Comparison of ENCODE assay signal across 12 cellular contexts in genomic region chr3:187713504-187713903, GRCh38. TPM values are rescaled to one million over a fixed set of nuclear protein-coding genes. Genes with fewer than 3 reads are reported as not detected.
DNase-seq lines count a peak whose midpoint lies in the region; ATAC-seq and TF ChIP-seq lines count a peak whose summit lies in the region.
"Had no signal": no experiment of that assay in that cellular context is flagged by ENCODE, and none has a peak within 500 bp of the region (broad histone marks: within the 10 kb centered on the region; RNA-seq: fewer than 3 reads in every experiment).

No MANE protein-coding gene starts in this region.

- no peak overlapping the region for H3K27ac ChIP-seq in suprapubic skin
- H3K27ac ChIP-seq: KMS-11 had no signal

- intact Hi-C loops in activated CD4-positive, alpha-beta memory T cell treated with anti-CD3 and anti-CD28 coated beads for 36 hours (cut with micrococcal nuclease): no loop called here

- H3K9me3 ChIP-seq in suprapubic skin: no peaks in the 10 kb centered on the region

- DNase-seq in Daoy (ENCODE audit: low read depth) (peak; percentile 33), HT1080 (ENCODE audit: low read depth) (peak; percentile 87), iris pigment epithelial cell (ENCODE audit: low read depth) (peak; percentile 73), suprapubic skin (ENCODE audit: low spot score in 2 of 2) (no peak), iPS-NIHi11 (ENCODE audit: low spot score) (no peak)
- peak; percentile 24 for DNase-seq in activated CD4-positive, alpha-beta memory T cell treated with anti-CD3 and anti-CD28 coated beads for 36 hours
- DNase-seq: aorta, GOT3 had no signal

- WGBS in suprapubic skin: 68% methylated on average over 2 of the region's 2 CpGs

- TF ChIP-seq POLR2A in suprapubic skin (IDR thresholded peaks at IDR 0.05): no peak

- no peak overlapping the region for H3K4me3 ChIP-seq in suprapubic skin

- no peak overlapping the region for H3K27ac Mint-ChIP-seq in activated CD4-positive, alpha-beta memory T cell treated with anti-CD3 and anti-CD28 coated beads for 36 hours

- H3K27me3 Mint-ChIP-seq in activated CD4-positive, alpha-beta memory T cell treated with anti-CD3 and anti-CD28 coated beads for 36 hours: no peaks in the 10 kb centered on the region

- H3K36me3 ChIP-seq in suprapubic skin: no peaks in the 10 kb centered on the region

- no peak for ATAC-seq in HG02623 (IDR thresholded peaks at IDR 0.05; ENCODE audit: unreplicated experiment)
- no peak for ATAC-seq in GM18861 (IDR thresholded peaks at IDR 0.05; ENCODE audit: unreplicated experiment)

- TF ChIP-seq CTCF in suprapubic skin (IDR thresholded peaks at IDR 0.05): no peak

- H3K4me3 Mint-ChIP-seq in activated CD4-positive, alpha-beta memory T cell treated with anti-CD3 and anti-CD28 coated beads for 36 hours: no peak overlapping the region

- H3K4me1 Mint-ChIP-seq in activated CD4-positive, alpha-beta memory T cell treated with anti-CD3 and anti-CD28 coated beads for 36 hours (ENCODE audit: low read depth): peaks cover 12% of the 10 kb centered on the region

- no peaks in the 10 kb centered on the region for H3K36me3 Mint-ChIP-seq in activated CD4-positive, alpha-beta memory T cell treated with anti-CD3 and anti-CD28 coated beads for 36 hours

- no peak for TF ChIP-seq EP300 in suprapubic skin (IDR thresholded peaks at IDR 0.05)

- H3K4me1 ChIP-seq in suprapubic skin: no peaks in the 10 kb centered on the region

- POLR2A ChIA-PET in activated CD4-positive, alpha-beta memory T cell treated with anti-CD3 and anti-CD28 coated beads for 36 hours (lab: Charles Lee): no interaction called here

- H3K9me3 Mint-ChIP-seq in activated CD4-positive, alpha-beta memory T cell treated with anti-CD3 and anti-CD28 coated beads for 36 hours: no peaks in the 10 kb centered on the region

- CTCF ChIA-PET in activated CD4-positive, alpha-beta memory T cell treated with anti-CD3 and anti-CD28 coated beads for 36 hours (lab: Charles Lee): interaction anchor here (0.6 to 9.0 kb wide), 13 partner anchors 10 to 1241 kb away, joined by 3 to 142 read pairs (median 7); partner anchors contain the start of gene RTP2

- H3K27me3 ChIP-seq in suprapubic skin: no peaks in the 10 kb centered on the region

RNA-seq across cellular contexts. Expression of gene RTP2, which starts 11.1 kb away (rescaled TPM):
- total RNA-seq in Daoy (2014; rRNA removed; shearing (Covaris generic)): not detected in 2 replicates
- 0.27 TPM in 1 of 2 replicates, not detected in the other for total RNA-seq in HT1080 (2014; rRNA removed; shearing (Covaris generic))
- polyA plus RNA-seq in HT1080 (2015; cell fraction: cytosol; rRNA removed): not detected in 2 replicates
- not detected in 2 replicates for polyA plus RNA-seq in HT1080 (2015; cell fraction: nucleus; rRNA removed)
- not detected for total RNA-seq in activated CD4-positive, alpha-beta memory T cell treated with anti-CD3 and anti-CD28 coated beads for 36 hours
- total RNA-seq in suprapubic skin: not detected
- total RNA-seq: aorta; T-helper 2 cell treated with Interferon-gamma antibody and Interleukin-4, amounts not matched to agents 100 ng/mL and 5 ng/mL, for 36 hours had no signal
- polyA plus RNA-seq: aorta had no signal

RNA-seq across cellular contexts. Expression of gene BCL6, which starts 31.8 kb away (rescaled TPM):
- total RNA-seq in Daoy (2014; rRNA removed; shearing (Covaris generic)): 1.8 and 2.3 TPM in 2 replicates
- total RNA-seq in HT1080 (2014; rRNA removed; shearing (Covaris generic)): 7.0 and 10.4 TPM in 2 replicates
- polyA plus RNA-seq in HT1080 (2015; cell fraction: cytosol; rRNA removed): 10.8 and 11.7 TPM in 2 replicates
- polyA plus RNA-seq in HT1080 (2015; cell fraction: nucleus; rRNA removed): 35.8 and 39.4 TPM in 2 replicates
- 10 to 100 TPM; 41.4 to 51.3 TPM for total RNA-seq in activated CD4-positive, alpha-beta memory T cell treated with anti-CD3 and anti-CD28 coated beads for 36 hours
- total RNA-seq in suprapubic skin: 100 to 1,000 TPM; 203 to 661 (median 285) TPM

RNA-seq across cellular contexts. Expression of gene SST, which starts 43.3 kb away (rescaled TPM):
- total RNA-seq in Daoy (2014; rRNA removed; shearing (Covaris generic)): not detected in 2 replicates
- total RNA-seq in HT1080 (2014; rRNA removed; shearing (Covaris generic)): not detected in 2 replicates
- polyA plus RNA-seq in HT1080 (2015; cell fraction: cytosol; rRNA removed): not detected in 2 replicates
- polyA plus RNA-seq in HT1080 (2015; cell fraction: nucleus; rRNA removed): not detected in 2 replicates
- total RNA-seq in activated CD4-positive, alpha-beta memory T cell treated with anti-CD3 and anti-CD28 coated beads for 36 hours: not detected
- 1 to 10 TPM in 1 of 4 donors, not detected in 3; 4.8 TPM for total RNA-seq in suprapubic skin
- total RNA-seq: aorta; T-helper 2 cell treated with Interferon-gamma antibody and Interleukin-4, amounts not matched to agents 100 ng/mL and 5 ng/mL, for 36 hours had no signal

Comparison
In these comparisons a context has a peak if more than half of its experiments do, and no peak if none do; other contexts are left out.
1. DNase-seq: peak in Daoy (single experiment), HT1080 (single experiment), activated CD4-positive, alpha-beta memory T cell treated with anti-CD3 and anti-CD28 coated beads for 36 hours (single experiment) and iris pigment epithelial cell (single experiment); none in suprapubic skin (0 of 2) and iPS-NIHi11 (single experiment).